In genomic region chr12:98296462-98297079, GRCh38 we compare ENCODE assay signal across 25 cellular contexts.
DNase-seq lines count a peak whose midpoint lies in the region; ATAC-seq and TF ChIP-seq lines count a peak whose summit lies in the region.
"Had no signal": no experiment of that assay in that cellular context is flagged by ENCODE, and none has a peak within 500 bp of the region (broad histone marks: within the 10 kb centered on the region; RNA-seq: fewer than 3 reads in every experiment).

No MANE protein-coding gene starts in this region.

- H3K4me2 ChIP-seq in DND-41 (ENCODE audit: insufficient read depth, low read length) (no peak overlapping the region), MM.1S (ENCODE audit: low read depth, low read length) (no peak overlapping the region), neural cell (ENCODE audit: low read length) (no peak overlapping the region)

- H3K9me2 ChIP-seq in MM.1S (replicated peaks; ENCODE audit: insufficient read depth, low read length) = no peaks in the 10 kb centered on the region
- H3K9me2 ChIP-seq in neural cell (ENCODE audit: insufficient read depth, low read length) = no peaks in the 10 kb centered on the region

- H3K9me3 Mint-ChIP-seq in endodermal cell (no peaks in the 10 kb centered on the region), chondrocyte (ENCODE audit: low read depth) (no peaks in the 10 kb centered on the region)

- H3K36me3 Mint-ChIP-seq in endodermal cell (ENCODE audit: low read depth) (no peaks in the 10 kb centered on the region), chondrocyte (ENCODE audit: low read depth) (no peaks in the 10 kb centered on the region)
- H3K36me3 Mint-ChIP-seq: activated naive CD8-positive, alpha-beta T cell; brain had no signal

- no peak for TF ChIP-seq EP300 in neural cell (conservative IDR thresholded peaks at IDR 0.05; ENCODE audit: poor library complexity, severe bottlenecking)

- H3F3A ChIP-seq in MM.1S (ENCODE audit: insufficient read depth, low read length) = no peaks in the 10 kb centered on the region
- H3F3A ChIP-seq in neural cell (ENCODE audit: insufficient read depth, low read length, poor library complexity, severe bottlenecking) = peaks cover 2% of the 10 kb centered on the region

- WGBS in endodermal cell (ENCODE audit: insufficient coverage in 1 of 2, insufficient read length in 1 of 2), 2 experiments = 57 to 69% methylated on average over 6 of the region's 6 CpGs

- H4K20me1 ChIP-seq in DND-41 (ENCODE audit: insufficient read depth, low read length) = no peaks in the 10 kb centered on the region
- H4K20me1 ChIP-seq in MM.1S (ENCODE audit: insufficient read depth, low read length) = no peaks in the 10 kb centered on the region
- no peaks in the 10 kb centered on the region for H4K20me1 ChIP-seq in neural cell (ENCODE audit: insufficient read depth)

- H3K9me3 ChIP-seq in DND-41 (ENCODE audit: insufficient read depth, low read length, severe bottlenecking) (no peaks in the 10 kb centered on the region), MM.1S (replicated peaks; ENCODE audit: insufficient read depth, low read length) (no peaks in the 10 kb centered on the region), endodermal cell (ENCODE audit: control insufficient read depth, low read length) (no peaks in the 10 kb centered on the region), neural cell (ENCODE audit: low read length) (no peaks in the 10 kb centered on the region)
- H3K9me3 ChIP-seq: gastroesophageal sphincter, ovary had no signal

- peaks cover 42% of the 10 kb centered on the region for H3K4me1 Mint-ChIP-seq in endodermal cell
- H3K4me1 Mint-ChIP-seq in chondrocyte (ENCODE audit: low read depth) = peaks cover 6% of the 10 kb centered on the region

- H3K4me3 ChIP-seq in DND-41 (ENCODE audit: low read depth in 1 of 2, low read length in 2 of 2) (no peak overlapping the region), MM.1S (ENCODE audit: low read length) (no peak overlapping the region), endodermal cell (ENCODE audit: low read length) (no peak overlapping the region), neural cell (ENCODE audit: low read length) (no peak overlapping the region)
- H3K4me3 ChIP-seq: gastroesophageal sphincter, ovary, skin epidermis had no signal

- intact Hi-C loops in posterior vena cava (cut with DNase I) = no loop called here

- H3K79me2 ChIP-seq in DND-41 (ENCODE audit: insufficient read depth, low read length) (no peaks in the 10 kb centered on the region), MM.1S (ENCODE audit: low read length) (no peaks in the 10 kb centered on the region), neural cell (replicated peaks; ENCODE audit: insufficient read depth, low read length) (no peaks in the 10 kb centered on the region)

- no peak for TF ChIP-seq RAD21 in neural cell (conservative IDR thresholded peaks at IDR 0.05)

- H3K4me1 ChIP-seq in DND-41 (ENCODE audit: insufficient read depth, low read length) = no peaks in the 10 kb centered on the region
- H3K4me1 ChIP-seq in MM.1S (ENCODE audit: low read length) = no peaks in the 10 kb centered on the region
- peaks cover 7% of the 10 kb centered on the region for H3K4me1 ChIP-seq in endodermal cell (ENCODE audit: control insufficient read depth, insufficient read depth, low read length)
- H3K4me1 ChIP-seq: gastroesophageal sphincter had no signal

- no peak for TF ChIP-seq CTCF in DND-41 (IDR thresholded peaks at IDR 0.05; ENCODE audit: borderline replicate concordance, extremely low read depth, low read length, poor library complexity, severe bottlenecking)
- TF ChIP-seq CTCF in MM.1S (IDR thresholded peaks at IDR 0.05; ENCODE audit: low read length) = no peak
- no peak for TF ChIP-seq CTCF in endodermal cell (conservative IDR thresholded peaks at IDR 0.05)
- TF ChIP-seq CTCF in neural cell (IDR thresholded peaks at IDR 0.05; ENCODE audit: poor library complexity, severe bottlenecking) = no peak
- TF ChIP-seq CTCF in chondrocyte (IDR thresholded peaks at IDR 0.05) = no peak

- H3K27ac Mint-ChIP-seq in endodermal cell (no peak overlapping the region), chondrocyte (ENCODE audit: unreplicated experiment) (no peak overlapping the region)
- H3K27ac Mint-ChIP-seq: activated CD8-positive, alpha-beta T cell treated with anti-CD3 and anti-CD28 coated beads, Interleukin-2, amount 10 ng/mL, durations not matched to agents 7 days and 5 days; activated naive CD8-positive, alpha-beta T cell; activated T-cell treated with anti-CD3 and anti-CD28 coated beads, Interleukin-2, amount 50 U/mL, for 72 hours had no signal

- H2AFZ ChIP-seq in DND-41 (ENCODE audit: low read depth, low read length) (no peak overlapping the region), MM.1S (ENCODE audit: low read length) (no peak overlapping the region), neural cell (ENCODE audit: low read depth, low read length) (no peak overlapping the region)

- H3K27ac ChIP-seq in DND-41 (ENCODE audit: low read length) (no peak overlapping the region), MM.1S (ENCODE audit: low read length) (no peak overlapping the region), endodermal cell (ENCODE audit: low read depth, low read length) (no peak overlapping the region), neural cell (ENCODE audit: low read length) (no peak overlapping the region)
- H3K27ac ChIP-seq: gastroesophageal sphincter, ovary, skin epidermis, VCaP had no signal

- H3K36me3 ChIP-seq in DND-41 (ENCODE audit: insufficient read depth, low read length) (no peaks in the 10 kb centered on the region), MM.1S (replicated peaks; ENCODE audit: insufficient read depth, low read length) (no peaks in the 10 kb centered on the region), endodermal cell (ENCODE audit: control insufficient read depth, insufficient read depth, low read length) (no peaks in the 10 kb centered on the region), neural cell (ENCODE audit: insufficient read depth, low read length) (no peaks in the 10 kb centered on the region)
- H3K36me3 ChIP-seq: gastroesophageal sphincter, ovary had no signal

- no peaks in the 10 kb centered on the region for H3K27me3 ChIP-seq in DND-41 (ENCODE audit: insufficient read depth, low read length, poor library complexity)
- no peaks in the 10 kb centered on the region for H3K27me3 ChIP-seq in MM.1S (replicated peaks; ENCODE audit: insufficient read depth, low read length)
- H3K27me3 ChIP-seq in endodermal cell (ENCODE audit: control insufficient read depth, insufficient read depth, low read length, poor library complexity, severe bottlenecking) = no peaks in the 10 kb centered on the region
- no peaks in the 10 kb centered on the region for H3K27me3 ChIP-seq in neural cell (ENCODE audit: insufficient read depth, low read depth, low read length)
- H3K27me3 ChIP-seq: ovary had no signal

- H3K4me3 Mint-ChIP-seq in endodermal cell = no peak overlapping the region
- no peak overlapping the region for H3K4me3 Mint-ChIP-seq in chondrocyte (ENCODE audit: unreplicated experiment)
- H3K4me3 Mint-ChIP-seq: activated CD8-positive, alpha-beta T cell treated with anti-CD3 and anti-CD28 coated beads, Interleukin-2, amount 10 ng/mL, durations not matched to agents 7 days and 5 days; activated naive CD8-positive, alpha-beta T cell; activated T-cell treated with anti-CD3 and anti-CD28 coated beads, Interleukin-2, amount 50 U/mL, for 72 hours had no signal

- DNase-seq in DND-41 = peak; percentile 8
- peak; percentile 21 for DNase-seq in MM.1S
- peak; percentile 86 for DNase-seq in endodermal cell
- no peak for DNase-seq in D341Med (ENCODE audit: low spot score)
- no peak for DNase-seq in chondrocyte (ENCODE audit: low spot score)
- DNase-seq in posterior vena cava (ENCODE audit: low spot score) = no peak
- DNase-seq: activated CD8-positive, alpha-beta T cell treated with anti-CD3 and anti-CD28 coated beads, Interleukin-2, amount 10 ng/mL, durations not matched to agents 7 days and 5 days; activated T-cell treated with anti-CD3 and anti-CD28 coated beads, Interleukin-2, amount 50 U/mL, for 72 hours; COR-L47; erythroblast; GF-D8; left ventricle myocardium superior; NCI-H187 treated with DMSO at 0.1 percent for 48 hours; NCI-H446; ovary; Right ventricle myocardium superior; stimulated activated CD8-positive, alpha-beta memory T cell treated with anti-CD3 and anti-CD28 coated beads, Interleukin-4, amount 100 ng/mL, for 48 hours; substantia nigra had no signal

- ATAC-seq in DND-41 (ENCODE audit: insufficient read depth, low read depth) (no peak), GM19395 (IDR thresholded peaks at IDR 0.05; ENCODE audit: unreplicated experiment) (no peak)
- ATAC-seq: activated CD8-positive, alpha-beta T cell treated with anti-CD3 and anti-CD28 coated beads, Interleukin-2, amount 10 ng/mL, durations not matched to agents 7 days and 5 days; activated T-cell treated with anti-CD3 and anti-CD28 coated beads, Interleukin-2, amount 50 U/mL, for 72 hours; gastroesophageal sphincter; left ventricle myocardium superior had no signal

- no peak overlapping the region for H3K9ac ChIP-seq in DND-41 (ENCODE audit: low read depth, low read length)
- H3K9ac ChIP-seq in MM.1S (ENCODE audit: low read length) = no peak overlapping the region
- H3K9ac ChIP-seq in endodermal cell (ENCODE audit: extremely low read depth, low read length, poor library complexity, severe bottlenecking) = no peak overlapping the region
- H3K9ac ChIP-seq in neural cell (ENCODE audit: low read length) = no peak overlapping the region

- H3K27me3 Mint-ChIP-seq in endodermal cell (ENCODE audit: insufficient read depth) = no peaks in the 10 kb centered on the region
- peaks cover 18% of the 10 kb centered on the region for H3K27me3 Mint-ChIP-seq in chondrocyte (ENCODE audit: low read depth)

TF ChIP-seq in neural cell, 6 proteins besides CTCF, POLR2A, EP300 and RAD21 (continues in another document):
- TF ChIP-seq MXI1 (conservative IDR thresholded peaks at IDR 0.05; ENCODE audit: poor library complexity, severe bottlenecking) (no peak), SMC3 (conservative IDR thresholded peaks at IDR 0.05; ENCODE audit: poor library complexity) (no peak)

Comparison
In these comparisons a context has a peak if more than half of its experiments do, and no peak if none do; other contexts are left out.
1. DNase-seq: peak in DND-41 (single experiment), MM.1S (single experiment) and endodermal cell (single experiment); none in D341Med (single experiment), chondrocyte (single experiment) and posterior vena cava (single experiment).